13 cellular contexts compared by ENCODE assay signal in genomic region chr16:46971271-46971670, GRCh38. TPM values are rescaled to one million over a fixed set of nuclear protein-coding genes. Genes with fewer than 3 reads are reported as not detected.
DNase-seq lines count a peak whose midpoint lies in the region; ATAC-seq and TF ChIP-seq lines count a peak whose summit lies in the region.
"Had no signal": no experiment of that assay in that cellular context is flagged by ENCODE, and none has a peak within 500 bp of the region (broad histone marks: within the 10 kb centered on the region; RNA-seq: fewer than 3 reads in every experiment).

No MANE protein-coding gene starts in this region.

- H3K4me3 ChIP-seq in HUES48 (ENCODE audit: low read depth, low read length), result peak overlapping the region; percentile 91; the same call in 1 of the 2 replicates

- peaks cover 29% of the 10 kb centered on the region for H3K4me1 ChIP-seq in HUES48 (ENCODE audit: control insufficient read depth, insufficient read depth, low read length)

- no peak for ATAC-seq in activated naive CD4-positive, alpha-beta T cell treated with anti-CD3 and anti-CD28 coated beads, Interleukin-2, amount 50 U/mL, for 72 hours
- no peak for ATAC-seq in Right ventricle myocardium inferior

- peaks cover 34% of the 10 kb centered on the region for H3K36me3 Mint-ChIP-seq in T-helper 1 cell treated with Interleukin-12 subunit alpha and Interleukin-12 subunit beta and Interleukin-4 antibody, amounts not matched to agents 30 μg/mL and 1 μg/mL, for 36 hours (ENCODE audit: low read depth)
- H3K36me3 Mint-ChIP-seq in activated naive CD4-positive, alpha-beta T cell treated with anti-CD3 and anti-CD28 coated beads, Interleukin-2, amount 50 U/mL, for 72 hours, result peaks cover 29 to 58% of the 10 kb centered on the region in 2 donors
- peaks cover 49% of the 10 kb centered on the region for H3K36me3 Mint-ChIP-seq in nephron (ENCODE audit: low read depth)

- no peaks in the 10 kb centered on the region for H3K9me3 Mint-ChIP-seq in T-helper 1 cell treated with Interleukin-12 subunit alpha and Interleukin-12 subunit beta and Interleukin-4 antibody, amounts not matched to agents 30 μg/mL and 1 μg/mL, for 36 hours
- H3K9me3 Mint-ChIP-seq in activated naive CD4-positive, alpha-beta T cell treated with anti-CD3 and anti-CD28 coated beads, Interleukin-2, amount 50 U/mL, for 72 hours, result no peaks in the 10 kb centered on the region
- no peaks in the 10 kb centered on the region for H3K9me3 Mint-ChIP-seq in nephron

- intact Hi-C loops in Right ventricle myocardium inferior (cut with DNase I), result no loop called here

- H3K36me3 ChIP-seq in HUES48 (ENCODE audit: control insufficient read depth, insufficient read depth, low read length), result peaks cover 54% of the 10 kb centered on the region

- no peak overlapping the region for H3K9ac ChIP-seq in HUES48 (ENCODE audit: low read depth, low read length)

- no peak for DNase-seq in T-helper 1 cell
- DNase-seq in activated naive CD4-positive, alpha-beta T cell treated with anti-CD3 and anti-CD28 coated beads, Interleukin-2, amount 50 U/mL, for 72 hours (ENCODE audit: low spot score in 2 of 2), result no peak
- no peak for DNase-seq in NCI-H1048 (lab: John Stamatoyannopoulos, UW)
- no peak for DNase-seq in Right ventricle myocardium inferior (ENCODE audit: missing footprints)
- no peak for DNase-seq in DMS114 treated with DMSO at 0.1 percent for 48 hours (lab: John Stamatoyannopoulos, UW; ENCODE audit: unreplicated experiment)
- DNase-seq: 8988T; activated CD8-positive, alpha-beta memory T cell treated with anti-CD3 and anti-CD28 coated beads for 24 hours; effector CD8-positive, alpha-beta T cell; SW 1271; thyroid gland had no signal

- no peak overlapping the region for H3K27ac Mint-ChIP-seq in T-helper 1 cell treated with Interleukin-12 subunit alpha and Interleukin-12 subunit beta and Interleukin-4 antibody, amounts not matched to agents 30 μg/mL and 1 μg/mL, for 36 hours
- peak overlapping the region; percentile 22 to 37 for H3K27ac Mint-ChIP-seq in activated naive CD4-positive, alpha-beta T cell treated with anti-CD3 and anti-CD28 coated beads, Interleukin-2, amount 50 U/mL, for 72 hours
- H3K27ac Mint-ChIP-seq in nephron, result peak overlapping the region in 2 of 3 experiments; percentile 32 to 48

- H3K4me3 Mint-ChIP-seq in T-helper 1 cell treated with Interleukin-12 subunit alpha and Interleukin-12 subunit beta and Interleukin-4 antibody, amounts not matched to agents 30 μg/mL and 1 μg/mL, for 36 hours, result peak overlapping the region; percentile 4
- H3K4me3 Mint-ChIP-seq in nephron, result peak overlapping the region; percentile 59 to 69 (median 61)

- no peaks in the 10 kb centered on the region for H3K9me3 ChIP-seq in HUES48 (ENCODE audit: control insufficient read depth, insufficient read depth, low read length)
- H3K9me3 ChIP-seq: thyroid gland had no signal

- no peak for TF ChIP-seq CTCF in nephron (IDR thresholded peaks at IDR 0.05; ENCODE audit: unreplicated experiment in 3 of 3)

- no peaks in the 10 kb centered on the region for H3K27me3 ChIP-seq in HUES48 (ENCODE audit: control insufficient read depth, insufficient read depth, low read length)
- H3K27me3 ChIP-seq: thyroid gland had no signal

- H3K27me3 Mint-ChIP-seq in T-helper 1 cell treated with Interleukin-12 subunit alpha and Interleukin-12 subunit beta and Interleukin-4 antibody, amounts not matched to agents 30 μg/mL and 1 μg/mL, for 36 hours (ENCODE audit: low read depth), result no peaks in the 10 kb centered on the region
- no peaks in the 10 kb centered on the region for H3K27me3 Mint-ChIP-seq in nephron (ENCODE audit: low read depth)

- peaks cover 38% of the 10 kb centered on the region for H3K4me1 Mint-ChIP-seq in T-helper 1 cell treated with Interleukin-12 subunit alpha and Interleukin-12 subunit beta and Interleukin-4 antibody, amounts not matched to agents 30 μg/mL and 1 μg/mL, for 36 hours (ENCODE audit: low read depth)
- H3K4me1 Mint-ChIP-seq in nephron, result peaks cover 23% of the 10 kb centered on the region

- H3K27ac ChIP-seq in HUES48 (ENCODE audit: low read depth, low read length), result no peak overlapping the region
- H3K27ac ChIP-seq: thyroid gland had no signal

RNA-seq across cellular contexts. Expression of gene DNAJA2, which starts 2.2 kb away (rescaled TPM):
- total RNA-seq in activated naive CD4-positive, alpha-beta T cell treated with anti-CD3 and anti-CD28 coated beads, Interleukin-2, amount 50 U/mL, for 72 hours, result 10 to 100 TPM; 55.4 to 61.4 TPM
- 86.3 TPM for total RNA-seq in Right ventricle myocardium inferior
